Comparison of ENCODE assay signal across 9 cellular contexts in the genomic region with DNA sequence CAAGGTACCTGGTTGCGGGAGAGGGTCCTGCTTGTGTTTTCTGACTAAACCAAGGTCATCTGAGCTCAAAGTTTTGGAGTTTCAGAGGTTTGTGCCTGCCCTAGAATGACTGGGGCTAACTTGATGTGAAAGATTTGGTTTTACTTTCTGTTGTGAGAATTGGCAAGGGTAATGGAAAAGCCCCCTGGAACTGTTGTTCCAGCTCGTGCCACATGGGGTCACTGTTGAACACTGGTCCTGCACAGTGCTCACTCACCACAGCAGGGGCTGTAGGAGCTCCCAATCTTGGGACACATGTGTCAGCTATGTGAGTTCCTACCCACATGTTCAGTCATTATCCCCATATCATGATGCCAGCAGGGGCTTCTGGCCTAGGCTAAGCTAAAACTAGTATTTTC. TPM values are rescaled to one million over a fixed set of nuclear protein-coding genes. Genes with fewer than 3 reads are reported as not detected.
DNase-seq lines count a peak whose midpoint lies in the region; ATAC-seq and TF ChIP-seq lines count a peak whose summit lies in the region.
"Had no signal": no experiment of that assay in that cellular context is flagged by ENCODE, and none has a peak within 500 bp of the region (broad histone marks: within the 10 kb centered on the region; RNA-seq: fewer than 3 reads in every experiment).

No MANE protein-coding gene starts in this region.

- H3K27me3 ChIP-seq in OCI-LY1 (ENCODE audit: insufficient read depth, low read length) (no peaks in the 10 kb centered on the region; the same call in 1 of the 2 replicates), liver (ENCODE audit: control insufficient read depth in 4 of 4, insufficient read depth in 4 of 4, low read length in 3 of 4) (no peaks in the 10 kb centered on the region), right cardiac atrium (ENCODE audit: control insufficient read depth, insufficient read depth) (no peaks in the 10 kb centered on the region)

- peak in 1 of 2 donors; percentile 58 for TF ChIP-seq RAD21 in liver (IDR thresholded peaks at IDR 0.05)

- no peaks in the 10 kb centered on the region for H3K79me2 ChIP-seq in OCI-LY1 (ENCODE audit: insufficient read depth, low read length)

- H3K27ac ChIP-seq in OCI-LY1 (ENCODE audit: low read depth, low read length, poor library complexity, severe bottlenecking) (no peak overlapping the region), liver (ENCODE audit: low read depth in 1 of 2, low read length in 2 of 2) (no peak overlapping the region), right cardiac atrium (ENCODE audit: low read length) (no peak overlapping the region)

- no peaks in the 10 kb centered on the region for H3F3A ChIP-seq in OCI-LY1 (ENCODE audit: insufficient read depth, low read length)

- no peak overlapping the region for H3K4me2 ChIP-seq in OCI-LY1 (ENCODE audit: low read length)

- 42% methylated on average over 2 of the region's 2 CpGs for WGBS in liver
- WGBS in right cardiac atrium = 51% methylated on average over 2 of the region's 2 CpGs

- H4K20me1 ChIP-seq in OCI-LY1 (ENCODE audit: insufficient read depth, low read length) = no peaks in the 10 kb centered on the region

- CTCF ChIA-PET in activated naive CD4-positive, alpha-beta T cell treated with anti-CD3 and anti-CD28 coated beads for 36 hours (lab: Charles Lee) = interaction anchor here (0.6 to 3.2 kb wide), 21 partner anchors 9 to 204 kb away, joined by 3 to 28 read pairs (median 4); a partner anchor contains a TSS

- no peaks in the 10 kb centered on the region for H3K4me1 ChIP-seq in OCI-LY1 (ENCODE audit: insufficient read depth, low read length, severe bottlenecking)
- H3K4me1 ChIP-seq in liver (ENCODE audit: control insufficient read depth in 4 of 4, insufficient read depth in 4 of 4, low read length in 3 of 4) = no peaks in the 10 kb centered on the region
- no peaks in the 10 kb centered on the region for H3K4me1 ChIP-seq in right cardiac atrium (ENCODE audit: control insufficient read depth, insufficient read depth, low read length)

- H3K36me3 ChIP-seq in OCI-LY1 (ENCODE audit: insufficient read depth, low read length) = no peaks in the 10 kb centered on the region
- no peaks in the 10 kb centered on the region for H3K36me3 ChIP-seq in liver (ENCODE audit: control insufficient read depth in 4 of 4, insufficient read depth in 3 of 4, low read depth in 1 of 4, low read length in 3 of 4)

- no peak overlapping the region for H2AFZ ChIP-seq in OCI-LY1 (ENCODE audit: low read length)

- H3K4me1 Mint-ChIP-seq in activated naive CD4-positive, alpha-beta T cell treated with anti-CD3 and anti-CD28 coated beads for 36 hours (ENCODE audit: low read depth) = peaks cover 4% of the 10 kb centered on the region
- peaks cover 18% of the 10 kb centered on the region for H3K4me1 Mint-ChIP-seq in stimulated activated memory B cell treated with anti-CD40 and anti-IgM and Interleukin-4, amounts not matched to agents 10 μg/mL and 1 μg/mL and 100 μg/mL, for 72 hours

- no peak overlapping the region for H3K27ac Mint-ChIP-seq in activated naive CD4-positive, alpha-beta T cell treated with anti-CD3 and anti-CD28 coated beads for 36 hours
- no peak overlapping the region for H3K27ac Mint-ChIP-seq in stimulated activated memory B cell treated with anti-CD40 and anti-IgM and Interleukin-4, amounts not matched to agents 10 μg/mL and 1 μg/mL and 100 μg/mL, for 72 hours

- H3K9me2 ChIP-seq in OCI-LY1 (ENCODE audit: low read depth, low read length) = no peaks in the 10 kb centered on the region

- H3K4me3 ChIP-seq in OCI-LY1 (ENCODE audit: low read depth, low read length, poor library complexity, severe bottlenecking) (no peak overlapping the region), liver (ENCODE audit: low read depth in 1 of 3, low read length in 3 of 3) (no peak overlapping the region), right cardiac atrium (ENCODE audit: low read length) (no peak overlapping the region)

- H3K9me3 ChIP-seq in OCI-LY1 (ENCODE audit: low read length) (peaks cover 8% of the 10 kb centered on the region), liver (ENCODE audit: control insufficient read depth in 4 of 4, low read length in 3 of 4) (peaks cover 4 to 8% (median 5%) of the 10 kb centered on the region in 4 donors), right cardiac atrium (ENCODE audit: control insufficient read depth, low read length) (peaks cover 3% of the 10 kb centered on the region)

- H3K4me3 Mint-ChIP-seq in activated naive CD4-positive, alpha-beta T cell treated with anti-CD3 and anti-CD28 coated beads for 36 hours = no peak overlapping the region
- H3K4me3 Mint-ChIP-seq in stimulated activated memory B cell treated with anti-CD40 and anti-IgM and Interleukin-4, amounts not matched to agents 10 μg/mL and 1 μg/mL and 100 μg/mL, for 72 hours = no peak overlapping the region
- H3K4me3 Mint-ChIP-seq: naive B cell had no signal

- peaks cover 6% of the 10 kb centered on the region for H3K9me3 Mint-ChIP-seq in activated naive CD4-positive, alpha-beta T cell treated with anti-CD3 and anti-CD28 coated beads for 36 hours
- H3K9me3 Mint-ChIP-seq in stimulated activated memory B cell treated with anti-CD40 and anti-IgM and Interleukin-4, amounts not matched to agents 10 μg/mL and 1 μg/mL and 100 μg/mL, for 72 hours = peaks cover 7% of the 10 kb centered on the region

- DNase-seq in AG09319 (ENCODE audit: extremely low read depth, low read depth) (no peak), GM19238 (ENCODE audit: insufficient read length, low spot score) (peak; percentile 45), occipital lobe (lab: John Stamatoyannopoulos, UW) (no peak), right cardiac atrium (no peak)
- DNase-seq in activated naive CD4-positive, alpha-beta T cell treated with anti-CD3 and anti-CD28 coated beads for 36 hours = peak; percentile 74
- DNase-seq: naive B cell had no signal

- no peaks in the 10 kb centered on the region for H3K27me3 Mint-ChIP-seq in activated naive CD4-positive, alpha-beta T cell treated with anti-CD3 and anti-CD28 coated beads for 36 hours (ENCODE audit: low read depth)
- H3K27me3 Mint-ChIP-seq in stimulated activated memory B cell treated with anti-CD40 and anti-IgM and Interleukin-4, amounts not matched to agents 10 μg/mL and 1 μg/mL and 100 μg/mL, for 72 hours = no peaks in the 10 kb centered on the region

- intact Hi-C loops in activated naive CD4-positive, alpha-beta T cell treated with anti-CD3 and anti-CD28 coated beads for 36 hours (cut with micrococcal nuclease) = loop anchor here (1.0 kb wide), 1 partner anchor 65 kb away; no protein-coding TSS in a partner anchor
- intact Hi-C loops in right cardiac atrium (cut with DNase I) = no loop called here

- H3K9ac ChIP-seq in OCI-LY1 (ENCODE audit: low read length) (no peak overlapping the region), liver (ENCODE audit: low read depth in 1 of 2, low read length in 2 of 2) (no peak overlapping the region)

- ATAC-seq in stimulated activated memory B cell treated with anti-CD40 and anti-IgM and Interleukin-4, amounts not matched to agents 10 μg/mL and 1 μg/mL and 100 μg/mL, for 72 hours = no peak
- ATAC-seq in right cardiac atrium = no peak

- no peaks in the 10 kb centered on the region for H3K36me3 Mint-ChIP-seq in activated naive CD4-positive, alpha-beta T cell treated with anti-CD3 and anti-CD28 coated beads for 36 hours (ENCODE audit: low read depth)
- H3K36me3 Mint-ChIP-seq in stimulated activated memory B cell treated with anti-CD40 and anti-IgM and Interleukin-4, amounts not matched to agents 10 μg/mL and 1 μg/mL and 100 μg/mL, for 72 hours = no peaks in the 10 kb centered on the region

- TF ChIP-seq CTCF in AG09319 (IDR thresholded peaks at IDR 0.05; ENCODE audit: low read depth, low read length) (peak; percentile 29), OCI-LY1 (IDR thresholded peaks at IDR 0.05; ENCODE audit: low read length) (peak; percentile 67), liver (IDR thresholded peaks at IDR 0.05; ENCODE audit: low read depth, low read length, missing input control) (peak; percentile 26)

TF ChIP-seq in liver, 16 proteins besides CTCF, POLR2A, EP300 and RAD21 (continues in another document):
- TF ChIP-seq TAF1 (conservative IDR thresholded peaks at IDR 0.05) (no peak), NR2F2 (IDR thresholded peaks at IDR 0.05) (no peak), JUND (IDR thresholded peaks at IDR 0.05) (no peak), RXRA (IDR thresholded peaks at IDR 0.05) (no peak)
- TF ChIP-seq, protein P1, sequence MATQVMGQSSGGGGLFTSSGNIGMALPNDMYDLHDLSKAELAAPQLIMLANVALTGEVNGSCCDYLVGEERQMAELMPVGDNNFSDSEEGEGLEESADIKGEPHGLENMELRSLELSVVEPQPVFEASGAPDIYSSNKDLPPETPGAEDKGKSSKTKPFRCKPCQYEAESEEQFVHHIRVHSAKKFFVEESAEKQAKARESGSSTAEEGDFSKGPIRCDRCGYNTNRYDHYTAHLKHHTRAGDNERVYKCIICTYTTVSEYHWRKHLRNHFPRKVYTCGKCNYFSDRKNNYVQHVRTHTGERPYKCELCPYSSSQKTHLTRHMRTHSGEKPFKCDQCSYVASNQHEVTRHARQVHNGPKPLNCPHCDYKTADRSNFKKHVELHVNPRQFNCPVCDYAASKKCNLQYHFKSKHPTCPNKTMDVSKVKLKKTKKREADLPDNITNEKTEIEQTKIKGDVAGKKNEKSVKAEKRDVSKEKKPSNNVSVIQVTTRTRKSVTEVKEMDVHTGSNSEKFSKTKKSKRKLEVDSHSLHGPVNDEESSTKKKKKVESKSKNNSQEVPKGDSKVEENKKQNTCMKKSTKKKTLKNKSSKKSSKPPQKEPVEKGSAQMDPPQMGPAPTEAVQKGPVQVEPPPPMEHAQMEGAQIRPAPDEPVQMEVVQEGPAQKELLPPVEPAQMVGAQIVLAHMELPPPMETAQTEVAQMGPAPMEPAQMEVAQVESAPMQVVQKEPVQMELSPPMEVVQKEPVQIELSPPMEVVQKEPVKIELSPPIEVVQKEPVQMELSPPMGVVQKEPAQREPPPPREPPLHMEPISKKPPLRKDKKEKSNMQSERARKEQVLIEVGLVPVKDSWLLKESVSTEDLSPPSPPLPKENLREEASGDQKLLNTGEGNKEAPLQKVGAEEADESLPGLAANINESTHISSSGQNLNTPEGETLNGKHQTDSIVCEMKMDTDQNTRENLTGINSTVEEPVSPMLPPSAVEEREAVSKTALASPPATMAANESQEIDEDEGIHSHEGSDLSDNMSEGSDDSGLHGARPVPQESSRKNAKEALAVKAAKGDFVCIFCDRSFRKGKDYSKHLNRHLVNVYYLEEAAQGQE (IDR thresholded peaks at IDR 0.05) = no peak

RNA-seq across cellular contexts. Expression of a gene that starts 6.5 kb away (rescaled TPM):
- not detected for total RNA-seq in activated naive CD4-positive, alpha-beta T cell treated with anti-CD3 and anti-CD28 coated beads for 36 hours
- not detected for total RNA-seq in liver
- polyA plus RNA-seq in liver = not detected
- not detected for total RNA-seq in occipital lobe
- not detected for total RNA-seq in right cardiac atrium
- not detected for polyA plus RNA-seq in right cardiac atrium

Comparison
In these comparisons a context has a peak if more than half of its experiments do, and no peak if none do; other contexts are left out.
1. DNase-seq: peak in GM19238 (single experiment) and activated naive CD4-positive, alpha-beta T cell treated with anti-CD3 and anti-CD28 coated beads for 36 hours (single experiment); none in AG09319 (single experiment), occipital lobe (single experiment) and right cardiac atrium (0 of 3).
2. Peak in every context shown above with its lines, with median percentiles within 50 percentile points of each other: CTCF ChIP-seq.